In genomic region chr17:15456972-15457722, GRCh38 we compare ENCODE assay signal across 9 cellular contexts. TPM values are rescaled to one million over a fixed set of nuclear protein-coding genes. Genes with fewer than 3 reads are reported as not detected.
DNase-seq lines count a peak whose midpoint lies in the region; TF ChIP-seq lines count a peak whose summit lies in the region.
"Had no signal": no experiment of that assay in that cellular context is flagged by ENCODE, and none has a peak within 500 bp of the region (broad histone marks: within the 10 kb centered on the region; RNA-seq: fewer than 3 reads in every experiment).

No MANE protein-coding gene starts in this region.

- peak overlapping the region; percentile 38 for H3K27ac ChIP-seq in colonic mucosa
- peak overlapping the region; percentile 67 to 86 (median 68) for H3K27ac ChIP-seq in transverse colon
- H3K27ac ChIP-seq in A673 (ENCODE audit: low read depth, low read length, poor library complexity, severe bottlenecking), result no peak overlapping the region

- in situ Hi-C loops in transverse colon (cut with MboI; ENCODE audit: low pct_ligation_motif_present in 1 of 4, low pct_unique_long_range_greater_than_20kb in 1 of 4, low sequenced_read_pairs in 3 of 4), result no loop called here

- CTCF ChIA-PET in A673 (lab: Charles Lee), result no interaction called here

- H3K36me3 ChIP-seq in MG63 (no peaks in the 10 kb centered on the region), colonic mucosa (no peaks in the 10 kb centered on the region), transverse colon (no peaks in the 10 kb centered on the region), A673 (ENCODE audit: insufficient read depth, low read length, poor library complexity, severe bottlenecking) (no peaks in the 10 kb centered on the region)

- H3K4me1 ChIP-seq in colonic mucosa, result peaks cover 4% of the 10 kb centered on the region
- H3K4me1 ChIP-seq in transverse colon, result peaks cover 5 to 29% (median 11%) of the 10 kb centered on the region in 4 donors
- no peaks in the 10 kb centered on the region for H3K4me1 ChIP-seq in A673 (ENCODE audit: insufficient read depth, low read length, poor library complexity, severe bottlenecking)

- peak; percentile 85 for DNase-seq in MG63
- no peak for DNase-seq in colonic mucosa
- DNase-seq in lung microvascular endothelial cell (ENCODE audit: low read depth in 2 of 2), result peak; percentile 46 to 61
- peak; percentile 46 for DNase-seq in transverse colon
- no peak for DNase-seq in A673 (ENCODE audit: low spot score)
- DNase-seq in COR-L47 (lab: John Stamatoyannopoulos, UW), result no peak
- DNase-seq in NCI-H128 (lab: John Stamatoyannopoulos, UW; ENCODE audit: unreplicated experiment), result no peak
- no peak for DNase-seq in HuH-7.5 (ENCODE audit: low spot score)
- DNase-seq: GOT3 had no signal

- no peak for TF ChIP-seq EP300 in transverse colon (IDR thresholded peaks at IDR 0.05; ENCODE audit: low read depth)

- no peaks in the 10 kb centered on the region for H3K27me3 ChIP-seq in MG63
- no peaks in the 10 kb centered on the region for H3K27me3 ChIP-seq in colonic mucosa
- H3K27me3 ChIP-seq in transverse colon, result no peaks in the 10 kb centered on the region
- H3K27me3 ChIP-seq in A673 (replicated peaks; ENCODE audit: insufficient read depth, low read depth, low read length, poor library complexity), result no peaks in the 10 kb centered on the region

- POLR2A ChIA-PET in A673 (lab: Charles Lee; ENCODE audit: low non-redundant PET), result no interaction called here

- no peak overlapping the region for H3K9ac ChIP-seq in colonic mucosa (ENCODE audit: low read depth in 2 of 2, low read length in 2 of 2)

- no peak for TF ChIP-seq CTCF in colonic mucosa (IDR thresholded peaks at IDR 0.05)
- peak in 4 of 5 experiments; percentile 20 to 47 (median 26) for TF ChIP-seq CTCF in transverse colon (IDR thresholded peaks at IDR 0.05)
- no peak for TF ChIP-seq CTCF in A673 (conservative IDR thresholded peaks at IDR 0.05; ENCODE audit: low read depth, low read length)

- H3K4me3 ChIP-seq in MG63, result no peak overlapping the region
- no peak overlapping the region for H3K4me3 ChIP-seq in colonic mucosa
- peak overlapping the region in 1 of 4 donors; percentile 2 for H3K4me3 ChIP-seq in transverse colon
- no peak overlapping the region for H3K4me3 ChIP-seq in A673 (ENCODE audit: low read depth, low read length, poor library complexity, severe bottlenecking)

- 61 to 93% methylated on average over 5 to 16 of the region's 16 CpGs for WGBS in transverse colon (ENCODE audit: low coverage in 1 of 2), 2 donors

- H3K9me3 ChIP-seq in MG63 (no peaks in the 10 kb centered on the region), colonic mucosa (no peaks in the 10 kb centered on the region), transverse colon (no peaks in the 10 kb centered on the region), A673 (ENCODE audit: low read depth, low read length, poor library complexity, severe bottlenecking) (no peaks in the 10 kb centered on the region)

- TF ChIP-seq POLR2A in transverse colon (IDR thresholded peaks at IDR 0.05), result no peak

- BruUV-seq in A673 (replicated peaks; lab: Mats Ljungman, UMichigan), result no TSS peak

- intact Hi-C loops in colonic mucosa (cut with DNase I), result no loop called here
- intact Hi-C loops in transverse colon (cut with DNase I; ENCODE audit: low total_unique reads), result loop anchor here (1.0 to 5.0 kb wide), 3 partner anchors 45 to 196 kb away; no protein-coding TSS in a partner anchor
- intact Hi-C loops in A673 (cut with micrococcal nuclease; ENCODE audit: unreplicated experiment), result no loop called here

RNA-seq across cellular contexts. Expression of gene CDRT4, which starts 10.3 kb away (rescaled TPM):
- 2.9 TPM in 1 of 2 replicates, not detected in the other for total RNA-seq in MG63 (2014; rRNA removed; shearing (Covaris generic); ENCODE audit: low replicate concordance)
- total RNA-seq in colonic mucosa (1 to 10 TPM; 3.8 to 5.3 TPM), lung microvascular endothelial cell (0.87 and 2.0 TPM in 2 replicates), transverse colon (10 to 100 TPM in 3 of 4 donors, 1 to 10 TPM in 1; 2.2 to 93.5 (median 14.4) TPM), A673 (2021) (0.62 and 1.3 TPM in 2 replicates)

Comparison
In these comparisons a context has a peak if more than half of its experiments do, and no peak if none do; other contexts are left out.
1. DNase-seq: peak in MG63 (single experiment), lung microvascular endothelial cell (2 of 2) and transverse colon (single experiment); none in colonic mucosa (single experiment), A673 (single experiment), COR-L47 (single experiment), NCI-H128 (single experiment) and HuH-7.5 (single experiment).
2. CTCF ChIP-seq: peak in transverse colon (4 of 5); none in colonic mucosa (single experiment) and A673 (single experiment).